In genomic region chr13:110412132-110412912, GRCh38 we compare ENCODE assay signal across 8 cellular contexts.
DNase-seq lines count a peak whose midpoint lies in the region; ATAC-seq and TF ChIP-seq lines count a peak whose summit lies in the region.

No MANE protein-coding gene starts in this region.

- peak; percentile 79 to 97 (median 88) for TF ChIP-seq CTCF in transverse colon (IDR thresholded peaks at IDR 0.05)

- H3K36me3 ChIP-seq in transverse colon, result no peaks in the 10 kb centered on the region

- H3K9me3 Mint-ChIP-seq in activated naive CD8-positive, alpha-beta T cell treated with anti-CD3 and anti-CD28 coated beads, Interleukin-2, amount 10 ng/mL, durations not matched to agents 7 days and 5 days, result no peaks in the 10 kb centered on the region

- no peak overlapping the region for H3K4me3 Mint-ChIP-seq in activated naive CD8-positive, alpha-beta T cell treated with anti-CD3 and anti-CD28 coated beads, Interleukin-2, amount 10 ng/mL, durations not matched to agents 7 days and 5 days

- H3K27ac Mint-ChIP-seq in activated naive CD8-positive, alpha-beta T cell treated with anti-CD3 and anti-CD28 coated beads, Interleukin-2, amount 10 ng/mL, durations not matched to agents 7 days and 5 days, result no peak overlapping the region

- no peaks in the 10 kb centered on the region for H3K27me3 ChIP-seq in transverse colon

- peaks cover 5 to 42% (median 29%) of the 10 kb centered on the region in 4 donors for H3K4me1 ChIP-seq in transverse colon

- ATAC-seq in GM21576 (IDR thresholded peaks at IDR 0.05; ENCODE audit: unreplicated experiment) (peak; percentile 80), Right ventricle myocardium superior (ENCODE audit: poor library complexity) (peak; percentile 77)
- peak; percentile 73 for ATAC-seq in activated naive CD8-positive, alpha-beta T cell treated with anti-CD3 and anti-CD28 coated beads, Interleukin-2, amount 10 ng/mL, durations not matched to agents 7 days and 5 days (ENCODE audit: low read depth)

- POLR2A ChIA-PET in activated naive CD8-positive, alpha-beta T cell treated with anti-CD3 and anti-CD28 coated beads, Interleukin-2, amount 10 ng/mL, durations not matched to agents 7 days and 5 days (lab: Charles Lee), result no interaction called here

- peak; percentile 85 for TF ChIP-seq EP300 in transverse colon (IDR thresholded peaks at IDR 0.05; ENCODE audit: low read depth)

- DNase-seq in ELR (ENCODE audit: low read depth) (peak; percentile 99), HuH-7 (ENCODE audit: low spot score) (peak; percentile 62), SK-MEL-5 (ENCODE audit: low read depth, low spot score) (peak; percentile 89), Right ventricle myocardium superior (peak; percentile 89), pons (ENCODE audit: low spot score) (peak; percentile 86), transverse colon (peak; percentile 82)
- DNase-seq in activated naive CD8-positive, alpha-beta T cell treated with anti-CD3 and anti-CD28 coated beads, Interleukin-2, amount 10 ng/mL, durations not matched to agents 7 days and 5 days, result peak; percentile 67

- H3K4me1 Mint-ChIP-seq in activated naive CD8-positive, alpha-beta T cell treated with anti-CD3 and anti-CD28 coated beads, Interleukin-2, amount 10 ng/mL, durations not matched to agents 7 days and 5 days, result peaks cover 8% of the 10 kb centered on the region

- peak overlapping the region; percentile 79 to 89 (median 84) for H3K27ac ChIP-seq in transverse colon

- H3K27me3 Mint-ChIP-seq in activated naive CD8-positive, alpha-beta T cell treated with anti-CD3 and anti-CD28 coated beads, Interleukin-2, amount 10 ng/mL, durations not matched to agents 7 days and 5 days, result peaks cover 77% of the 10 kb centered on the region

- H3K36me3 Mint-ChIP-seq in activated naive CD8-positive, alpha-beta T cell treated with anti-CD3 and anti-CD28 coated beads, Interleukin-2, amount 10 ng/mL, durations not matched to agents 7 days and 5 days, result no peaks in the 10 kb centered on the region

- in situ Hi-C loops in SK-MEL-5 (cut with HindIII; ENCODE audit: low pct_unique_long_range_greater_than_20kb, low sequenced_read_pairs), result no loop called here
- in situ Hi-C loops in transverse colon (cut with MboI; ENCODE audit: low pct_ligation_motif_present in 1 of 4, low pct_unique_long_range_greater_than_20kb in 1 of 4, low sequenced_read_pairs in 3 of 4), result loop anchor here in 2 of 4 donors (25.0 kb wide), 2 partner anchors 175 to 1450 kb away; no protein-coding TSS in a partner anchor

- H3K9me3 ChIP-seq in transverse colon, result no peaks in the 10 kb centered on the region

- H3K4me3 ChIP-seq in transverse colon, result no peak overlapping the region

- WGBS in transverse colon (ENCODE audit: low coverage in 1 of 2), 2 donors, result 17 to 34% methylated on average over 7 to 16 of the region's 16 CpGs

- no peak for TF ChIP-seq POLR2A in transverse colon (IDR thresholded peaks at IDR 0.05)

- intact Hi-C loops in Right ventricle myocardium superior (cut with DNase I) (loop anchor here (5.0 kb wide), 2 partner anchors 105 to 190 kb away; partner anchors contain the start of genes COL4A1 and COL4A2), transverse colon (cut with DNase I; ENCODE audit: low total_unique reads) (loop anchor here (2.0 to 10.0 kb wide), 2 partner anchors 16 to 108 kb away; partner anchors contain the start of genes COL4A1 and COL4A2)
